ENCODE assay signal across 2 cellular contexts in the genomic region with DNA sequence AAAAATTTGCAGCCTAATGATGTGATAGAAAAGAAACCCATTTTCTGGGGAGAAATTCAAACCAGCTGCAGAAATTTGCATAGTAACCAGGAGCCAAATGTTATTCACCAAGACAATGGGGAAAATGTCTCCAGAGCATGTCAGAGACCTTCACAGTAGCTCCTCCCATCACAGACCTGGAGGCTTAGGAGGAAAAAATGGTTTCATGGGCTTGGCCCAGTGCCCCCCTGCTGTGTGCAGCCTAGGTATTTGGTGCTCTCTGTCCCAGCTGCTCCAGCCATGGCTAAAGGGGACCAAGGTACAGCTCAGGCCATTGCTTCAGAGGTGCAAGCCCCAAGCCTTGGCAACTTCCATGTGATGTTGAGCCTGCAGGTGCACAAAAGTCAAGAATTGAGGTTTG.
TF ChIP-seq lines count a peak whose summit lies in the region.

No MANE protein-coding gene starts in this region.

TF ChIP-seq in GM23338, 12 proteins besides CTCF, POLR2A, EP300 and RAD21 (continues in another document):
- TF ChIP-seq, protein P1, sequence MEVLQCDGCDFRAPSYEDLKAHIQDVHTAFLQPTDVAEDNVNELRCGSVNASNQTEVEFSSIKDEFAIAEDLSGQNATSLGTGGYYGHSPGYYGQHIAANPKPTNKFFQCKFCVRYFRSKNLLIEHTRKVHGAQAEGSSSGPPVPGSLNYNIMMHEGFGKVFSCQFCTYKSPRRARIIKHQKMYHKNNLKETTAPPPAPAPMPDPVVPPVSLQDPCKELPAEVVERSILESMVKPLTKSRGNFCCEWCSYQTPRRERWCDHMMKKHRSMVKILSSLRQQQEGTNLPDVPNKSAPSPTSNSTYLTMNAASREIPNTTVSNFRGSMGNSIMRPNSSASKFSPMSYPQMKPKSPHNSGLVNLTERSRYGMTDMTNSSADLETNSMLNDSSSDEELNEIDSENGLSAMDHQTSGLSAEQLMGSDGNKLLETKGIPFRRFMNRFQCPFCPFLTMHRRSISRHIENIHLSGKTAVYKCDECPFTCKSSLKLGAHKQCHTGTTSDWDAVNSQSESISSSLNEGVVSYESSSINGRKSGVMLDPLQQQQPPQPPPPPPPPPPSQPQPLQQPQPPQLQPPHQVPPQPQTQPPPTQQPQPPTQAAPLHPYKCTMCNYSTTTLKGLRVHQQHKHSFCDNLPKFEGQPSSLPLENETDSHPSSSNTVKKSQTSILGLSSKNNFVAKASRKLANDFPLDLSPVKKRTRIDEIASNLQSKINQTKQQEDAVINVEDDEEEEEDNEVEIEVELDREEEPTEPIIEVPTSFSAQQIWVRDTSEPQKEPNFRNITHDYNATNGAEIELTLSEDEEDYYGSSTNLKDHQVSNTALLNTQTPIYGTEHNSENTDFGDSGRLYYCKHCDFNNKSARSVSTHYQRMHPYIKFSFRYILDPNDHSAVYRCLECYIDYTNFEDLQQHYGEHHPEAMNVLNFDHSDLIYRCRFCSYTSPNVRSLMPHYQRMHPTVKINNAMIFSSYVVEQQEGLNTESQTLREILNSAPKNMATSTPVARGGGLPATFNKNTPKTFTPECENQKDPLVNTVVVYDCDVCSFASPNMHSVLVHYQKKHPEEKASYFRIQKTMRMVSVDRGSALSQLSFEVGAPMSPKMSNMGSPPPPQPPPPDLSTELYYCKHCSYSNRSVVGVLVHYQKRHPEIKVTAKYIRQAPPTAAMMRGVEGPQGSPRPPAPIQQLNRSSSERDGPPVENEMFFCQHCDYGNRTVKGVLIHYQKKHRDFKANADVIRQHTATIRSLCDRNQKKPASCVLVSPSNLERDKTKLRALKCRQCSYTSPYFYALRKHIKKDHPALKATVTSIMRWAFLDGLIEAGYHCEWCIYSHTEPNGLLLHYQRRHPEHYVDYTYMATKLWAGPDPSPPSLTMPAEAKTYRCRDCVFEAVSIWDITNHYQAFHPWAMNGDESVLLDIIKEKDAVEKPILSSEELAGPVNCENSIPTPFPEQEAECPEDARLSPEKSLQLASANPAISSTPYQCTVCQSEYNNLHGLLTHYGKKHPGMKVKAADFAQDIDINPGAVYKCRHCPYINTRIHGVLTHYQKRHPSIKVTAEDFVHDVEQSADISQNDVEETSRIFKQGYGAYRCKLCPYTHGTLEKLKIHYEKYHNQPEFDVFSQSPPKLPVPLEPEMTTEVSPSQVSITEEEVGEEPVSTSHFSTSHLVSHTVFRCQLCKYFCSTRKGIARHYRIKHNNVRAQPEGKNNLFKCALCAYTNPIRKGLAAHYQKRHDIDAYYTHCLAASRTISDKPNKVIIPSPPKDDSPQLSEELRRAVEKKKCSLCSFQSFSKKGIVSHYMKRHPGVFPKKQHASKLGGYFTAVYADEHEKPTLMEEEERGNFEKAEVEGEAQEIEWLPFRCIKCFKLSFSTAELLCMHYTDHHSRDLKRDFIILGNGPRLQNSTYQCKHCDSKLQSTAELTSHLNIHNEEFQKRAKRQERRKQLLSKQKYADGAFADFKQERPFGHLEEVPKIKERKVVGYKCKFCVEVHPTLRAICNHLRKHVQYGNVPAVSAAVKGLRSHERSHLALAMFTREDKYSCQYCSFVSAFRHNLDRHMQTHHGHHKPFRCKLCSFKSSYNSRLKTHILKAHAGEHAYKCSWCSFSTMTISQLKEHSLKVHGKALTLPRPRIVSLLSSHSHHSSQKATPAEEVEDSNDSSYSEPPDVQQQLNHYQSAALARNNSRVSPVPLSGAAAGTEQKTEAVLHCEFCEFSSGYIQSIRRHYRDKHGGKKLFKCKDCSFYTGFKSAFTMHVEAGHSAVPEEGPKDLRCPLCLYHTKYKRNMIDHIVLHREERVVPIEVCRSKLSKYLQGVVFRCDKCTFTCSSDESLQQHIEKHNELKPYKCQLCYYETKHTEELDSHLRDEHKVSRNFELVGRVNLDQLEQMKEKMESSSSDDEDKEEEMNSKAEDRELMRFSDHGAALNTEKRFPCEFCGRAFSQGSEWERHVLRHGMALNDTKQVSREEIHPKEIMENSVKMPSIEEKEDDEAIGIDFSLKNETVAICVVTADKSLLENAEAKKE (CRISPR knock-in tag; IDR thresholded peaks at IDR 0.05): no peak
- no peak for TF ChIP-seq NANOG (IDR thresholded peaks at IDR 0.05; ENCODE audit: borderline replicate concordance)
- no peak for TF ChIP-seq CREB1 (CRISPR knock-in tag; IDR thresholded peaks at IDR 0.05; ENCODE audit: low read depth)
- no peak for TF ChIP-seq ZNF331 (CRISPR knock-in tag; IDR thresholded peaks at IDR 0.05; ENCODE audit: low read depth)
- TF ChIP-seq POLR2AphosphoS5 (IDR thresholded peaks at IDR 0.05; ENCODE audit: low read depth): no peak
- TF ChIP-seq JUNB (IDR thresholded peaks at IDR 0.05; ENCODE audit: unreplicated experiment): no peak
- no peak for TF ChIP-seq EZH2phosphoT487 (IDR thresholded peaks at IDR 0.05; ENCODE audit: unreplicated experiment)
- TF ChIP-seq, protein P2, sequence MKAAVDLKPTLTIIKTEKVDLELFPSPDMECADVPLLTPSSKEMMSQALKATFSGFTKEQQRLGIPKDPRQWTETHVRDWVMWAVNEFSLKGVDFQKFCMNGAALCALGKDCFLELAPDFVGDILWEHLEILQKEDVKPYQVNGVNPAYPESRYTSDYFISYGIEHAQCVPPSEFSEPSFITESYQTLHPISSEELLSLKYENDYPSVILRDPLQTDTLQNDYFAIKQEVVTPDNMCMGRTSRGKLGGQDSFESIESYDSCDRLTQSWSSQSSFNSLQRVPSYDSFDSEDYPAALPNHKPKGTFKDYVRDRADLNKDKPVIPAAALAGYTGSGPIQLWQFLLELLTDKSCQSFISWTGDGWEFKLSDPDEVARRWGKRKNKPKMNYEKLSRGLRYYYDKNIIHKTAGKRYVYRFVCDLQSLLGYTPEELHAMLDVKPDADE (IDR thresholded peaks at IDR 0.05): no peak
- TF ChIP-seq, protein P3, sequence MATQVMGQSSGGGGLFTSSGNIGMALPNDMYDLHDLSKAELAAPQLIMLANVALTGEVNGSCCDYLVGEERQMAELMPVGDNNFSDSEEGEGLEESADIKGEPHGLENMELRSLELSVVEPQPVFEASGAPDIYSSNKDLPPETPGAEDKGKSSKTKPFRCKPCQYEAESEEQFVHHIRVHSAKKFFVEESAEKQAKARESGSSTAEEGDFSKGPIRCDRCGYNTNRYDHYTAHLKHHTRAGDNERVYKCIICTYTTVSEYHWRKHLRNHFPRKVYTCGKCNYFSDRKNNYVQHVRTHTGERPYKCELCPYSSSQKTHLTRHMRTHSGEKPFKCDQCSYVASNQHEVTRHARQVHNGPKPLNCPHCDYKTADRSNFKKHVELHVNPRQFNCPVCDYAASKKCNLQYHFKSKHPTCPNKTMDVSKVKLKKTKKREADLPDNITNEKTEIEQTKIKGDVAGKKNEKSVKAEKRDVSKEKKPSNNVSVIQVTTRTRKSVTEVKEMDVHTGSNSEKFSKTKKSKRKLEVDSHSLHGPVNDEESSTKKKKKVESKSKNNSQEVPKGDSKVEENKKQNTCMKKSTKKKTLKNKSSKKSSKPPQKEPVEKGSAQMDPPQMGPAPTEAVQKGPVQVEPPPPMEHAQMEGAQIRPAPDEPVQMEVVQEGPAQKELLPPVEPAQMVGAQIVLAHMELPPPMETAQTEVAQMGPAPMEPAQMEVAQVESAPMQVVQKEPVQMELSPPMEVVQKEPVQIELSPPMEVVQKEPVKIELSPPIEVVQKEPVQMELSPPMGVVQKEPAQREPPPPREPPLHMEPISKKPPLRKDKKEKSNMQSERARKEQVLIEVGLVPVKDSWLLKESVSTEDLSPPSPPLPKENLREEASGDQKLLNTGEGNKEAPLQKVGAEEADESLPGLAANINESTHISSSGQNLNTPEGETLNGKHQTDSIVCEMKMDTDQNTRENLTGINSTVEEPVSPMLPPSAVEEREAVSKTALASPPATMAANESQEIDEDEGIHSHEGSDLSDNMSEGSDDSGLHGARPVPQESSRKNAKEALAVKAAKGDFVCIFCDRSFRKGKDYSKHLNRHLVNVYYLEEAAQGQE (IDR thresholded peaks at IDR 0.05; ENCODE audit: unreplicated experiment): no peak
- no peak for TF ChIP-seq EZH2 (IDR thresholded peaks at IDR 0.05; ENCODE audit: low read depth, unreplicated experiment)

TF ChIP-seq in K562, 482 proteins besides CTCF, POLR2A, EP300 and RAD21:
- TF ChIP-seq, protein P4, sequence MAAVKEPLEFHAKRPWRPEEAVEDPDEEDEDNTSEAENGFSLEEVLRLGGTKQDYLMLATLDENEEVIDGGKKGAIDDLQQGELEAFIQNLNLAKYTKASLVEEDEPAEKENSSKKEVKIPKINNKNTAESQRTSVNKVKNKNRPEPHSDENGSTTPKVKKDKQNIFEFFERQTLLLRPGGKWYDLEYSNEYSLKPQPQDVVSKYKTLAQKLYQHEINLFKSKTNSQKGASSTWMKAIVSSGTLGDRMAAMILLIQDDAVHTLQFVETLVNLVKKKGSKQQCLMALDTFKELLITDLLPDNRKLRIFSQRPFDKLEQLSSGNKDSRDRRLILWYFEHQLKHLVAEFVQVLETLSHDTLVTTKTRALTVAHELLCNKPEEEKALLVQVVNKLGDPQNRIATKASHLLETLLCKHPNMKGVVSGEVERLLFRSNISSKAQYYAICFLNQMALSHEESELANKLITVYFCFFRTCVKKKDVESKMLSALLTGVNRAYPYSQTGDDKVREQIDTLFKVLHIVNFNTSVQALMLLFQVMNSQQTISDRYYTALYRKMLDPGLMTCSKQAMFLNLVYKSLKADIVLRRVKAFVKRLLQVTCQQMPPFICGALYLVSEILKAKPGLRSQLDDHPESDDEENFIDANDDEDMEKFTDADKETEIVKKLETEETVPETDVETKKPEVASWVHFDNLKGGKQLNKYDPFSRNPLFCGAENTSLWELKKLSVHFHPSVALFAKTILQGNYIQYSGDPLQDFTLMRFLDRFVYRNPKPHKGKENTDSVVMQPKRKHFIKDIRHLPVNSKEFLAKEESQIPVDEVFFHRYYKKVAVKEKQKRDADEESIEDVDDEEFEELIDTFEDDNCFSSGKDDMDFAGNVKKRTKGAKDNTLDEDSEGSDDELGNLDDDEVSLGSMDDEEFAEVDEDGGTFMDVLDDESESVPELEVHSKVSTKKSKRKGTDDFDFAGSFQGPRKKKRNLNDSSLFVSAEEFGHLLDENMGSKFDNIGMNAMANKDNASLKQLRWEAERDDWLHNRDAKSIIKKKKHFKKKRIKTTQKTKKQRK (IDR thresholded peaks at IDR 0.05; ENCODE audit: borderline replicate concordance, low read depth, low read length): peak; percentile 35; the same call in 1 of the 2 replicates
- TF ChIP-seq NCOR1 (IDR thresholded peaks at IDR 0.05) (no peak), CBX3 (IDR thresholded peaks at IDR 0.05; ENCODE audit: borderline replicate concordance in 1 of 2, low read length in 2 of 2) (0 out of 3 replicates have a peak, but pooled peaks of 1 of the 2 experiments have one; percentile 52), ZFP36 (IDR thresholded peaks at IDR 0.05; ENCODE audit: low read depth, low read length, partially characterized antibody) (peak; percentile 89), CTBP1 (IDR thresholded peaks at IDR 0.05; ENCODE audit: borderline replicate concordance) (no peak), RAD51 (IDR thresholded peaks at IDR 0.05; ENCODE audit: borderline replicate concordance, low read depth) (no peak), NELFE (IDR thresholded peaks at IDR 0.05; ENCODE audit: insufficient read depth, insufficient read length) (no peak), TRIM28 (IDR thresholded peaks at IDR 0.05) (0 out of 2 replicates have a peak, but pooled peaks have one; percentile 43)
